Comparison of ENCODE assay signal across 9 cellular contexts in genomic region chr16:52546291-52546941, GRCh38. TPM values are rescaled to one million over a fixed set of nuclear protein-coding genes. Genes with fewer than 3 reads are reported as not detected.
A peak's percentile ranks its signal among the peaks of the same experiment; 100 is the strongest.
DNase-seq lines count a peak whose midpoint lies in the region; ATAC-seq and TF ChIP-seq lines count a peak whose summit lies in the region.
"Had no signal": no experiment of that assay in that cellular context is flagged by ENCODE, and none has a peak within 500 bp of the region (broad histone marks: within the 10 kb centered on the region; RNA-seq: fewer than 3 reads in every experiment).

No MANE protein-coding gene starts in this region.

- in situ Hi-C loops in Panc1 (cut with HindIII; ENCODE audit: low pct_unique_long_range_greater_than_20kb, low sequenced_read_pairs) = no loop called here

- ATAC-seq in Panc1 (peak; percentile 55), psoas muscle (no peak), HG03432 (IDR thresholded peaks at IDR 0.05; ENCODE audit: unreplicated experiment) (no peak), HG03469 (IDR thresholded peaks at IDR 0.05; ENCODE audit: unreplicated experiment) (no peak)

- POLR2A ChIA-PET in Panc1 (lab: Charles Lee) = no interaction called here

- H3K27ac ChIP-seq in Panc1 (ENCODE audit: low read length) = no peak overlapping the region
- H3K27ac ChIP-seq in psoas muscle = no peak overlapping the region

- WGBS in psoas muscle, 3 donors = 1 to 2% (median 2%) methylated on average over 44 to 66 of the region's 66 CpGs

- no peaks in the 10 kb centered on the region for H3K9me3 ChIP-seq in Panc1 (ENCODE audit: control insufficient read depth, insufficient read depth, low read depth, low read length)
- no peaks in the 10 kb centered on the region for H3K9me3 ChIP-seq in psoas muscle

- intact Hi-C loops in Panc1 (cut with micrococcal nuclease; ENCODE audit: unreplicated experiment) (no loop called here), psoas muscle (cut with DNase I) (no loop called here)

- CTCF ChIA-PET in Panc1 (lab: Charles Lee) = interaction anchor here (0.6 kb wide), 1 partner anchor 32 kb away, joined by 3 read pairs; no protein-coding TSS in a partner anchor

- no TSS peak for BruUV-seq in Panc1 (replicated peaks; lab: Mats Ljungman, UMichigan)

- TF ChIP-seq CTCF in Panc1 (IDR thresholded peaks at IDR 0.05) (no peak), psoas muscle (IDR thresholded peaks at IDR 0.05) (no peak)

- H3K4me1 ChIP-seq in Panc1 (ENCODE audit: control insufficient read depth, insufficient read depth, low read length) (no peaks in the 10 kb centered on the region), psoas muscle (no peaks in the 10 kb centered on the region)

- H3K36me3 ChIP-seq in Panc1 (ENCODE audit: control insufficient read depth, insufficient read depth, low read length) (no peaks in the 10 kb centered on the region), psoas muscle (ENCODE audit: insufficient read depth in 1 of 2, low read depth in 1 of 2) (no peaks in the 10 kb centered on the region)

- H3K4me3 ChIP-seq in Panc1 (ENCODE audit: low read depth in 2 of 2, low read length in 2 of 2) = peak overlapping the region; percentile 31 to 60
- H3K4me3 ChIP-seq in psoas muscle = peak overlapping the region; percentile 44

- DNase-seq in D341Med (ENCODE audit: low spot score) (peak; percentile 73), Panc1 (ENCODE audit: low read depth, low spot score) (no peak), iPS-NIHi11 (ENCODE audit: low spot score) (peak; percentile 37), psoas muscle (peak in 1 of 2 donors; percentile 9), NCI-H2171 (lab: John Stamatoyannopoulos, UW) (no peak), NCI-H774 (lab: John Stamatoyannopoulos, UW) (no peak)

- peaks cover 4% of the 10 kb centered on the region; the same call in 1 of the 2 replicates for H3K27me3 ChIP-seq in Panc1 (ENCODE audit: control insufficient read depth, insufficient read depth, low read length)
- peaks cover 3 to 62% (median 5%) of the 10 kb centered on the region in 3 donors for H3K27me3 ChIP-seq in psoas muscle (ENCODE audit: insufficient read depth in 3 of 3, low read length in 2 of 3)

RNA-seq across cellular contexts. Expression of gene TOX3, which starts 0.5 kb away (rescaled TPM):
- total RNA-seq in Panc1 (2021; ENCODE audit: unreplicated experiment) = 3.4 TPM
- polyA plus RNA-seq in Panc1 (2012; ENCODE audit: insufficient read length) = 8.0 TPM
- total RNA-seq in psoas muscle = not detected
- polyA plus RNA-seq in psoas muscle = under 1 TPM in 2 of 3 donors, not detected in 1; 0.03 to 0.10 TPM
- total RNA-seq: activated CD8-positive, alpha-beta memory T cell treated with anti-CD3 and anti-CD28 coated beads for 36 hours had no signal

Comparison
In these comparisons a context has a peak if more than half of its experiments do, and no peak if none do; other contexts are left out.
1. DNase-seq: peak in D341Med (single experiment) and iPS-NIHi11 (single experiment); none in Panc1 (single experiment), NCI-H2171 (single experiment) and NCI-H774 (single experiment).